Comparison of ENCODE assay signal across 13 cellular contexts in the genomic region with DNA sequence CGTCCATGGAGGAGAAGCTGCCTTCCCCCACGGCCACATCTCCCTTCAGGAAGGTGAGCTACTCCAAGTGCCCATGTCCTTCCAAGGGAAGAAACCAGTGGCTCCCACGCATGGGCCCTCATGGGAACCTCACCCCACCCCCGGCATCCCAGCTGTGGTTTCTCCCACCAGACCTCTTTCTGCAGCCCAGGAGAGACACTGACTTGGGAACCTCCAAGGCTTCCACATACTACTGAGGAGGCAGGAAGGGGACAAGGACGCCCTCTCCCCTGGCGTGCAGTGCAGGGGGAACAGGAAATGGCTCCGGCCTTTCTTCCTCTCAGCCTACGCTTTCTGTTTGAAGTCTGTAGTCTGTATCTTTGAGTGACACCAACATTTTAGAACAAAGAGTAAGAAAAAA.
A peak's percentile ranks its signal among the peaks of the same experiment; 100 is the strongest.
DNase-seq lines count a peak whose midpoint lies in the region; ATAC-seq and TF ChIP-seq lines count a peak whose summit lies in the region.
"Had no signal": no experiment of that assay in that cellular context is flagged by ENCODE, and none has a peak within 500 bp of the region (broad histone marks: within the 10 kb centered on the region; RNA-seq: fewer than 3 reads in every experiment).

No MANE protein-coding gene starts in this region.

- H3K27me3 Mint-ChIP-seq in activated naive CD4-positive, alpha-beta T cell treated with anti-CD3 and anti-CD28 coated beads for 36 hours (ENCODE audit: low read depth), result no peaks in the 10 kb centered on the region
- no peaks in the 10 kb centered on the region for H3K27me3 Mint-ChIP-seq in activated CD8-positive, alpha-beta T cell treated with anti-CD3 and anti-CD28 coated beads for 36 hours
- H3K27me3 Mint-ChIP-seq: naive B cell had no signal

- intact Hi-C loops in activated naive CD4-positive, alpha-beta T cell treated with anti-CD3 and anti-CD28 coated beads for 36 hours (cut with micrococcal nuclease), result no loop called here
- intact Hi-C loops in activated CD8-positive, alpha-beta T cell treated with anti-CD3 and anti-CD28 coated beads for 36 hours (cut with micrococcal nuclease), result no loop called here
- intact Hi-C loops in prostate gland (cut with DNase I) (no loop called here), left ventricle myocardium superior (cut with micrococcal nuclease) (no loop called here)

- H3K27ac ChIP-seq in prostate gland, result no peak overlapping the region
- H3K27ac ChIP-seq: cardiac muscle cell had no signal

- no peak for TF ChIP-seq POLR2A in prostate gland (IDR thresholded peaks at IDR 0.05)

- H3K36me3 Mint-ChIP-seq in activated naive CD4-positive, alpha-beta T cell treated with anti-CD3 and anti-CD28 coated beads for 36 hours (ENCODE audit: low read depth), result no peaks in the 10 kb centered on the region
- no peaks in the 10 kb centered on the region for H3K36me3 Mint-ChIP-seq in activated CD8-positive, alpha-beta T cell treated with anti-CD3 and anti-CD28 coated beads for 36 hours (ENCODE audit: low read depth)
- no peaks in the 10 kb centered on the region for H3K36me3 Mint-ChIP-seq in stimulated activated effector memory CD8-positive, alpha-beta T cell treated with anti-CD3 and anti-CD28 coated beads, Interleukin-12 subunit alpha, Interleukin-12 subunit beta, amount 100 ng/mL, for 72 hours
- H3K36me3 Mint-ChIP-seq: naive B cell had no signal

- peaks cover 46% of the 10 kb centered on the region for H3K4me1 Mint-ChIP-seq in activated naive CD4-positive, alpha-beta T cell treated with anti-CD3 and anti-CD28 coated beads for 36 hours (ENCODE audit: low read depth)
- peaks cover 38% of the 10 kb centered on the region for H3K4me1 Mint-ChIP-seq in activated CD8-positive, alpha-beta T cell treated with anti-CD3 and anti-CD28 coated beads for 36 hours (ENCODE audit: low read depth)
- peaks cover 18% of the 10 kb centered on the region for H3K4me1 Mint-ChIP-seq in stimulated activated effector memory CD8-positive, alpha-beta T cell treated with anti-CD3 and anti-CD28 coated beads, Interleukin-12 subunit alpha, Interleukin-12 subunit beta, amount 100 ng/mL, for 72 hours

- 81% methylated on average over 8 of the region's 8 CpGs for WGBS in prostate gland

- CTCF ChIA-PET in activated naive CD4-positive, alpha-beta T cell treated with anti-CD3 and anti-CD28 coated beads for 36 hours (lab: Charles Lee), result interaction anchor here (0.7 to 3.1 kb wide), 4 partner anchors 11 to 549 kb away, joined by 3 to 10 read pairs (median 5); no protein-coding TSS in a partner anchor
- CTCF ChIA-PET in activated CD8-positive, alpha-beta T cell treated with anti-CD3 and anti-CD28 coated beads for 36 hours (lab: Charles Lee), result interaction anchor here (1.2 to 1.5 kb wide), 3 partner anchors 12 to 16 kb away, joined by 4 to 6 read pairs (median 4); no protein-coding TSS in a partner anchor

- DNase-seq in activated naive CD4-positive, alpha-beta T cell treated with anti-CD3 and anti-CD28 coated beads for 36 hours, result peak; percentile 66
- DNase-seq in activated naive CD4-positive, alpha-beta T cell treated with anti-CD3 and anti-CD28 coated beads, Interleukin-2, amount 50 U/mL, for 16 hours, result no peak
- DNase-seq in activated CD8-positive, alpha-beta T cell treated with anti-CD3 and anti-CD28 coated beads for 36 hours, result peak; percentile 58
- DNase-seq in stimulated activated effector memory CD8-positive, alpha-beta T cell treated with anti-CD3 and anti-CD28 coated beads, Interleukin-12 subunit alpha, Interleukin-12 subunit beta, amount 100 ng/mL, for 72 hours (ENCODE audit: low spot score in 2 of 2), result no peak
- DNase-seq in prostate gland (ENCODE audit: low spot score), result no peak
- DNase-seq in putamen (ENCODE audit: low spot score), result no peak
- no peak for DNase-seq in left ventricle myocardium superior
- DNase-seq: HFFc6, naive B cell, NCI-H1436 had no signal

- no peaks in the 10 kb centered on the region for H3K36me3 ChIP-seq in prostate gland
- H3K36me3 ChIP-seq: cardiac muscle cell had no signal

- no peak for TF ChIP-seq CTCF in activated CD8-positive, alpha-beta T cell treated with anti-CD3 and anti-CD28 coated beads for 36 hours (IDR thresholded peaks at IDR 0.05)
- no peak for TF ChIP-seq CTCF in prostate gland (IDR thresholded peaks at IDR 0.05)

- no peak overlapping the region for H3K4me3 ChIP-seq in prostate gland
- H3K4me3 ChIP-seq: cardiac muscle cell, smooth muscle cell had no signal

- no peaks in the 10 kb centered on the region for H3K9me3 Mint-ChIP-seq in activated naive CD4-positive, alpha-beta T cell treated with anti-CD3 and anti-CD28 coated beads for 36 hours
- no peaks in the 10 kb centered on the region for H3K9me3 Mint-ChIP-seq in activated CD8-positive, alpha-beta T cell treated with anti-CD3 and anti-CD28 coated beads for 36 hours
- no peaks in the 10 kb centered on the region for H3K9me3 Mint-ChIP-seq in stimulated activated effector memory CD8-positive, alpha-beta T cell treated with anti-CD3 and anti-CD28 coated beads, Interleukin-12 subunit alpha, Interleukin-12 subunit beta, amount 100 ng/mL, for 72 hours
- H3K9me3 Mint-ChIP-seq: HFFc6, naive B cell had no signal

- ATAC-seq in HG02623 (IDR thresholded peaks at IDR 0.05; ENCODE audit: unreplicated experiment) (peak; percentile 72), left ventricle myocardium superior (no peak)
- peak; percentile 87 for ATAC-seq in activated CD8-positive, alpha-beta T cell treated with anti-CD3 and anti-CD28 coated beads for 36 hours
- ATAC-seq in stimulated activated effector memory CD8-positive, alpha-beta T cell treated with anti-CD3 and anti-CD28 coated beads, Interleukin-12 subunit alpha, Interleukin-12 subunit beta, amount 100 ng/mL, for 72 hours, result peak; percentile 58

- peak overlapping the region; percentile 2 for H3K4me3 Mint-ChIP-seq in activated naive CD4-positive, alpha-beta T cell treated with anti-CD3 and anti-CD28 coated beads for 36 hours
- H3K4me3 Mint-ChIP-seq in activated CD8-positive, alpha-beta T cell treated with anti-CD3 and anti-CD28 coated beads for 36 hours, result peak overlapping the region; percentile 25
- no peak overlapping the region for H3K4me3 Mint-ChIP-seq in stimulated activated effector memory CD8-positive, alpha-beta T cell treated with anti-CD3 and anti-CD28 coated beads, Interleukin-12 subunit alpha, Interleukin-12 subunit beta, amount 100 ng/mL, for 72 hours
- H3K4me3 Mint-ChIP-seq: HFFc6 had no signal

- H3K9me3 ChIP-seq in prostate gland, result no peaks in the 10 kb centered on the region

- H3K27ac Mint-ChIP-seq in activated naive CD4-positive, alpha-beta T cell treated with anti-CD3 and anti-CD28 coated beads for 36 hours, result peak overlapping the region; percentile 79
- peak overlapping the region; percentile 84 for H3K27ac Mint-ChIP-seq in activated CD8-positive, alpha-beta T cell treated with anti-CD3 and anti-CD28 coated beads for 36 hours
- H3K27ac Mint-ChIP-seq in stimulated activated effector memory CD8-positive, alpha-beta T cell treated with anti-CD3 and anti-CD28 coated beads, Interleukin-12 subunit alpha, Interleukin-12 subunit beta, amount 100 ng/mL, for 72 hours, result peak overlapping the region; percentile 6
- H3K27ac Mint-ChIP-seq: HFFc6, naive B cell had no signal

- POLR2A ChIA-PET in activated CD8-positive, alpha-beta T cell treated with anti-CD3 and anti-CD28 coated beads for 36 hours (lab: Charles Lee), result interaction anchor here (0.6 to 2.6 kb wide), 5 partner anchors 9 to 310 kb away, joined by 3 to 11 read pairs (median 3); no protein-coding TSS in a partner anchor

- H3K27me3 ChIP-seq in prostate gland (replicated peaks; ENCODE audit: insufficient read depth), result no peaks in the 10 kb centered on the region
- H3K27me3 ChIP-seq: cardiac muscle cell had no signal

- no peaks in the 10 kb centered on the region for H3K4me1 ChIP-seq in prostate gland (replicated peaks)

Comparison
In these comparisons a context has a peak if more than half of its experiments do, and no peak if none do; other contexts are left out.
1. DNase-seq: peak in activated naive CD4-positive, alpha-beta T cell treated with anti-CD3 and anti-CD28 coated beads for 36 hours (single experiment) and activated CD8-positive, alpha-beta T cell treated with anti-CD3 and anti-CD28 coated beads for 36 hours (single experiment); none in activated naive CD4-positive, alpha-beta T cell treated with anti-CD3 and anti-CD28 coated beads, Interleukin-2, amount 50 U/mL, for 16 hours (single experiment), stimulated activated effector memory CD8-positive, alpha-beta T cell treated with anti-CD3 and anti-CD28 coated beads, Interleukin-12 subunit alpha, Interleukin-12 subunit beta, amount 100 ng/mL, for 72 hours (0 of 2), prostate gland (single experiment), putamen (single experiment) and left ventricle myocardium superior (single experiment).
2. H3K27ac Mint-ChIP-seq: peak in every context shown above with its lines; median percentile 84 in activated CD8-positive, alpha-beta T cell treated with anti-CD3 and anti-CD28 coated beads for 36 hours; 79 in activated naive CD4-positive, alpha-beta T cell treated with anti-CD3 and anti-CD28 coated beads for 36 hours; 6 in stimulated activated effector memory CD8-positive, alpha-beta T cell treated with anti-CD3 and anti-CD28 coated beads, Interleukin-12 subunit alpha, Interleukin-12 subunit beta, amount 100 ng/mL, for 72 hours.